Comparison of ENCODE assay signal across 26 cellular contexts in genomic region chr7:137778511-137778910, GRCh38.
"Had no signal": no experiment of that assay in that cellular context is flagged by ENCODE, and none has a peak within 500 bp of the region (broad histone marks: within the 10 kb centered on the region; RNA-seq: fewer than 3 reads in every experiment).

No MANE protein-coding gene starts in this region.

- ATAC-seq: effector memory CD8-positive, alpha-beta T cell; esophagus mucosa; gastrocnemius medialis; heart right ventricle; left cardiac atrium; left lung; left ventricle myocardium superior; lower lobe of right lung; mucosa of descending colon had no signal

- H3K27ac Mint-ChIP-seq: dendritic cell treated with granulocyte-macrophage colony-stimulating factor and Interleukin-4, amounts not matched to agents 40 ng/mL and 50 ng/mL, for 4 days; effector memory CD8-positive, alpha-beta T cell; endodermal cell; mesothelial cell of epicardium; naive B cell had no signal

- H3K4me3 Mint-ChIP-seq: dendritic cell treated with granulocyte-macrophage colony-stimulating factor and Interleukin-4, amounts not matched to agents 40 ng/mL and 50 ng/mL, for 4 days; effector memory CD8-positive, alpha-beta T cell; endodermal cell; mesothelial cell of epicardium; naive B cell had no signal

- FAIRE-seq: keratinocyte had no signal

- H3K36me3 Mint-ChIP-seq: mesothelial cell of epicardium had no signal

- H3K4me3 ChIP-seq: colonic mucosa, esophagus squamous epithelium, gastrocnemius medialis, heart right ventricle, left lung, lower lobe of right lung, mucosa of descending colon had no signal

- H3K4me1 ChIP-seq: colonic mucosa, gastrocnemius medialis, heart right ventricle, left lung, lower lobe of right lung had no signal

- H3K27me3 ChIP-seq: colonic mucosa, esophagus squamous epithelium, gastrocnemius medialis, left lung had no signal

- H3K9me3 Mint-ChIP-seq: dendritic cell treated with granulocyte-macrophage colony-stimulating factor and Interleukin-4, amounts not matched to agents 40 ng/mL and 50 ng/mL, for 4 days; effector memory CD8-positive, alpha-beta T cell had no signal

- DNase-seq: colonic mucosa; cortex of kidney; effector CD8-positive, alpha-beta T cell; effector memory CD8-positive, alpha-beta T cell; endodermal cell; erythroblast; esophagus squamous epithelium; foreskin fibroblast; foreskin melanocyte; gastrocnemius medialis; glutamatergic neuron; head of caudate nucleus; heart right ventricle; hippocampal formation; left cardiac atrium; left lung; left ventricle myocardium superior; lower lobe of right lung; mesenchymal stem cell; mucosa of descending colon; naive B cell had no signal

- H3K9me3 ChIP-seq: colonic mucosa, esophagus squamous epithelium, gastrocnemius medialis, left lung, lower lobe of right lung, mucosa of descending colon had no signal

- H3K36me3 ChIP-seq: colonic mucosa, esophagus squamous epithelium, gastrocnemius medialis, heart right ventricle, left lung, lower lobe of right lung had no signal

- H3K4me1 Mint-ChIP-seq: mesothelial cell of epicardium, naive B cell had no signal

- H3K27ac ChIP-seq: colonic mucosa, epithelial cell of prostate, esophagus squamous epithelium, gastrocnemius medialis, heart right ventricle, left lung, lower lobe of right lung had no signal
